18 cellular contexts compared by ENCODE assay signal in the genomic region with DNA sequence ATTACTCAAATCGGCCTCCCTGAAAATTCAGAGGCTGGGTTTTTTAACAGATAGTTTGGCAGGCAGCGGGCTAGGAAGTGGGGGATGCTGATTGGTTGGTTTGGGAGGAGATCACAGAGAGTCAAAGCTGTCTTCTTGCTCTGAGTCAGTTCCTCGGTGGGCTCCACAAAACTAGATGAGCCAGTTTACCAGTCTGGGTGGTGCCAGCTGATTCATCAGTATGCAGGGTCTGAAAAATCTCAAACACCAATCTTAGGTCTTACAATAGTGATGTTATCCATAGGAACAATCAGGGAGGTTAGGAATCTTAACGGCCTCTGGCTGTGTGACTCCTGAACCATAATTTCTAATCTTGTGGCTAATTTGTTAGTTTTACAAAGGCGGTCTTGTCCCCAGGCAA.
"Had no signal": no experiment of that assay in that cellular context is flagged by ENCODE, and none has a peak within 500 bp of the region (broad histone marks: within the 10 kb centered on the region; RNA-seq: fewer than 3 reads in every experiment).

No MANE protein-coding gene starts in this region.

- H3K36me3 ChIP-seq: esophagus squamous epithelium, gastrocnemius medialis, right lobe of liver, thoracic aorta, upper lobe of left lung had no signal

- H3K27ac ChIP-seq: esophagus squamous epithelium, gastrocnemius medialis, right lobe of liver, thoracic aorta, upper lobe of left lung had no signal

- H3K9me3 ChIP-seq: right lobe of liver, thoracic aorta had no signal

- DNase-seq: activated CD4-positive, alpha-beta memory T cell treated with anti-CD3 and anti-CD28 coated beads for 36 hours; activated CD4-positive, alpha-beta T cell treated with anti-CD3 and anti-CD28 coated beads for 4 hours; activated CD4-positive, CD25-positive, alpha-beta regulatory T cell; activated naive CD4-positive, alpha-beta T cell treated with Interleukin-2 at 50 U/mL for 16 hours; activated naive CD8-positive, alpha-beta T cell treated with anti-CD3 and anti-CD28 coated beads for 36 hours; activated T-cell treated with anti-CD3 and anti-CD28 coated beads, Interleukin-2, amount 50 U/mL, for 48 hours; effector memory CD4-positive, alpha-beta T cell; esophagus squamous epithelium; gastrocnemius medialis; left ventricle myocardium superior; mammary epithelial cell; occipital lobe; right lobe of liver; stimulated activated CD4-positive, alpha-beta T cell treated with anti-CD3 and anti-CD28 coated beads, Interleukin-2, amount 100 ng/mL, for 48 hours; stimulated activated naive CD4-positive, alpha-beta T cell treated with Interleukin-2 at 50 U/mL for 16 hours; T-helper 1 cell; upper lobe of left lung had no signal

- H3K27me3 ChIP-seq: esophagus squamous epithelium, gastrocnemius medialis, right lobe of liver, upper lobe of left lung had no signal

- H3K4me3 ChIP-seq: esophagus squamous epithelium, gastrocnemius medialis, right lobe of liver, thoracic aorta, upper lobe of left lung had no signal

- H3K4me1 ChIP-seq: esophagus squamous epithelium, gastrocnemius medialis, right lobe of liver, upper lobe of left lung had no signal

- ATAC-seq: gastrocnemius medialis, left ventricle myocardium superior, right lobe of liver had no signal
